In genomic region chr13:94702181-94703041, GRCh38 we compare ENCODE assay signal across 1 cellular context.
TF ChIP-seq lines count a peak whose summit lies in the region.

No MANE protein-coding gene starts in this region.

TF ChIP-seq in HepG2, 621 proteins besides CTCF, POLR2A, EP300 and RAD21:
- no peak for TF ChIP-seq ESRRA (CRISPR knock-in tag; IDR thresholded peaks at IDR 0.05; ENCODE audit: low read depth)
- TF ChIP-seq FOXP4 (CRISPR knock-in tag; IDR thresholded peaks at IDR 0.05), result no peak
- TF ChIP-seq TBL1XR1 (IDR thresholded peaks at IDR 0.05; ENCODE audit: borderline replicate concordance, low read length, partially characterized antibody), result no peak
- no peak for TF ChIP-seq ZNF558 (CRISPR knock-in tag; IDR thresholded peaks at IDR 0.05; ENCODE audit: borderline replicate concordance)
- TF ChIP-seq SCMH1 (CRISPR knock-in tag; IDR thresholded peaks at IDR 0.05; ENCODE audit: borderline replicate concordance), result no peak
- TF ChIP-seq BCL3 (CRISPR knock-in tag; IDR thresholded peaks at IDR 0.05), result no peak
- no peak for TF ChIP-seq KIAA2018 (CRISPR knock-in tag; IDR thresholded peaks at IDR 0.05; ENCODE audit: borderline replicate concordance)
- TF ChIP-seq ZFP1 (CRISPR knock-in tag; IDR thresholded peaks at IDR 0.05), result no peak
- no peak for TF ChIP-seq ZMYM4 (CRISPR knock-in tag; IDR thresholded peaks at IDR 0.05)
- no peak for TF ChIP-seq ZNF160 (CRISPR knock-in tag; IDR thresholded peaks at IDR 0.05)
- TF ChIP-seq ZNF788 (CRISPR knock-in tag; IDR thresholded peaks at IDR 0.05; ENCODE audit: borderline replicate concordance), result no peak
- no peak for TF ChIP-seq SETDB1 (CRISPR knock-in tag; IDR thresholded peaks at IDR 0.05; ENCODE audit: borderline replicate concordance)
- TF ChIP-seq ZNF782 (CRISPR knock-in tag; IDR thresholded peaks at IDR 0.05; ENCODE audit: borderline replicate concordance), result no peak
- no peak for TF ChIP-seq ZSCAN21 (CRISPR knock-in tag; IDR thresholded peaks at IDR 0.05; ENCODE audit: borderline replicate concordance)
- no peak for TF ChIP-seq ZFP91 (CRISPR knock-in tag; IDR thresholded peaks at IDR 0.05; ENCODE audit: borderline replicate concordance)
- TF ChIP-seq ZGPAT (CRISPR knock-in tag; IDR thresholded peaks at IDR 0.05), result no peak
- TF ChIP-seq ZKSCAN5 (CRISPR knock-in tag; IDR thresholded peaks at IDR 0.05), result no peak
- no peak for TF ChIP-seq YY1 (IDR thresholded peaks at IDR 0.05; ENCODE audit: insufficient read depth, insufficient replicate concordance, low read depth, low read length)
- no peak for TF ChIP-seq MAFG (CRISPR knock-in tag; IDR thresholded peaks at IDR 0.05)
